ENCODE assay signal across 8 cellular contexts in the genomic region with DNA sequence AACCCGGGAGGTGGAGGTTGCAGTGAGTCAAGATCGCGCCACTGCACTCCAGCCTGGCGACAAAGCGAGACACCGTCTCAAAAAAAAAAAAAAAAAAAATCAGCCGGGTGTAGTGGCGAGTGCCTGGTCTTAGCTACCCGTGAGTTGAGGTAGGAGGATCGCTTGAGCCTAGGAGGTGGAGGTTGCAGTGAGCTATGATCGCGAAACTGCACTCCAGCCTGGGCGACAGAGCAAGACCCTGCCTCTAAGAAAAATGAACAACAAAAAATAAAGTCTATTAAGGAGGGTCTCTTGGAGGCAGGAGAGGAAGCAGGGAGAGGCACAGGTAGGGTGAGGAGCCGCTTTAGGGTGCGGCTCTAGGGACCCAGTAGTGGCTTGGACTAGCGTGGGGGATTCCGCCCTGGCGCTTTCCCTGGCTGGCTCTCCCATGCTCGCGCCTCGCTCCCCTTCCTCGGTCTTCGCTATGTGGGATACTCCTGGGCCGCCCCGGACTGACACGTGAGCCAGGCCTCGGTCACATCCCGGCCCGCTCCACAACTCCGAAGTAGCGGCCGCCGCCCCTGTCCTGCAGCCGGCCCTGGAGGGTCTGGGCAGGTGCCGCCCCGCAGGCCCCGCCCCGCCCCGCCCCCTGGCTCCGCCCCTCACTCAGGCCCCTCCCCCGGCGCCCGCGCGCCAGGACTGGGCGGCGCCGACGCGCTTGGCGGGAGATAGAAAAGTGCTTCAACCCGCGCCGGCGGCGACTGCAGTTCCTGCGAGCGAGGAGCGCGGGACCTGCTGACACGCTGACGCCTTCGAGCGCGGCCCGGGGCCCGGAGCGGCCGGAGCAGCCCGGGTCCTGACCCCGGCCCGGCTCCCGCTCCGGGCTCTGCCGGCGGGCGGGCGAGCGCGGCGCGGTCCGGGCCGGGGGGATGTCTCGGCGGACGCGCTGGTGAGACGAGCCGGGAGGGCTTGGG. TPM values are rescaled to one million over a fixed set of nuclear protein-coding genes. Genes with fewer than 3 reads are reported as not detected.
A peak's percentile ranks its signal among the peaks of the same experiment; 100 is the strongest.
DNase-seq lines count a peak whose midpoint lies in the region; ATAC-seq, FAIRE-seq and TF ChIP-seq lines count a peak whose summit lies in the region.

A gene (plus strand): TSS at position 739 of the 953 bp plus-strand sequence. CDS start 170 bp downstream, at position 909.

- TF ChIP-seq POLR2A in H1 (IDR thresholded peaks at IDR 0.05; ENCODE audit: control extremely low read depth in 1 of 2, low read depth in 2 of 2, low read length in 2 of 2), result peak; percentile 81; a peak in 2 of 3 replicates
- no peak for TF ChIP-seq POLR2A in stomach (IDR thresholded peaks at IDR 0.05)

- H2AFZ ChIP-seq in H1 (ENCODE audit: low read length), result peak within 1 kb of the TSS; percentile 87

- H2BK20ac ChIP-seq in H1 (ENCODE audit: low read length), result no peak within 1 kb of the TSS

- no peak within 1 kb of the TSS for H2BK120ac ChIP-seq in H1 (replicated peaks; ENCODE audit: low read depth, low read length)

- H3K4me2 ChIP-seq in BLaER1 treated with 17β-estradiol and CSF1 and Interleukin-3, amounts not matched to agents 10 nM and 100 nM, result peak within 1 kb of the TSS; percentile 93 to 100 (median 98)
- peak within 1 kb of the TSS; percentile 90 to 96 for H3K4me2 ChIP-seq in H1 (ENCODE audit: insufficient read depth in 1 of 2, low read depth in 2 of 2, low read length in 2 of 2)

- DNase-seq in NCI-H748 treated with DMSO at 0.1 percent for 48 hours (lab: John Stamatoyannopoulos, UW), result peak; percentile 29
- peak; percentile 74 for DNase-seq in activated CD8-positive, alpha-beta T cell treated with anti-CD3 and anti-CD28 coated beads for 36 hours
- peak; percentile 29 to 84 for DNase-seq in H1 (ENCODE audit: low read depth in 1 of 2, low spot score in 2 of 2)
- DNase-seq in myocyte (ENCODE audit: low read depth), result peak; percentile 38
- peak; percentile 66 for DNase-seq in stomach

- H2BK12ac ChIP-seq in H1 (ENCODE audit: low read depth, low read length), result 0 out of 2 replicates have a peak within 1 kb of the TSS, but pooled peaks have one; percentile 7

- H2BK5ac ChIP-seq in H1 (ENCODE audit: low read depth, low read length), result peak within 1 kb of the TSS; percentile 52

- POLR2A ChIA-PET in activated CD8-positive, alpha-beta T cell treated with anti-CD3 and anti-CD28 coated beads for 36 hours (lab: Charles Lee), result interaction anchor here (0.9 to 2.1 kb wide), 5 partner anchors 12 to 209 kb away, joined by 3 to 10 read pairs (median 4); a partner anchor contains a TSS
- POLR2A ChIA-PET in H1 (lab: Charles Lee; ENCODE audit: partially characterized antibody), result interaction anchor here (0.6 to 2.2 kb wide), 15 partner anchors 12 to 215 kb away, joined by 3 to 9 read pairs (median 4); a partner anchor contains a TSS

- peak; percentile 77 for ATAC-seq in GM19035 (IDR thresholded peaks at IDR 0.05; ENCODE audit: unreplicated experiment)
- ATAC-seq in HG03354 (IDR thresholded peaks at IDR 0.05; ENCODE audit: poor library complexity, severe bottlenecking, unreplicated experiment), result peak; percentile 80
- peak; percentile 95 for ATAC-seq in activated CD8-positive, alpha-beta T cell treated with anti-CD3 and anti-CD28 coated beads for 36 hours

- no peaks in the 10 kb centered on the region for H3K9me3 Mint-ChIP-seq in activated CD8-positive, alpha-beta T cell treated with anti-CD3 and anti-CD28 coated beads for 36 hours

- no peak for TF ChIP-seq RAD21 in H1 (IDR thresholded peaks at IDR 0.05 in 1 of 2, conservative IDR thresholded peaks at IDR 0.05 in 1 of 2; ENCODE audit: low read depth in 2 of 2, low read length in 2 of 2)

- H3K18ac ChIP-seq in H1 (ENCODE audit: extremely low read depth, low read length), result peak within 1 kb of the TSS; percentile 71

- peak within 1 kb of the TSS; percentile 77 for H3K56ac ChIP-seq in H1 (replicated peaks; ENCODE audit: insufficient read length, low read depth, low read length)

- CTCF ChIA-PET in activated CD8-positive, alpha-beta T cell treated with anti-CD3 and anti-CD28 coated beads for 36 hours (lab: Charles Lee), result interaction anchor here (1.6 kb wide), 1 partner anchor 7 kb away, joined by 6 read pairs; no protein-coding TSS in a partner anchor
- CTCF ChIA-PET in H1 (lab: Charles Lee; ENCODE audit: partially characterized antibody), result no interaction called here

- H3K36me3 Mint-ChIP-seq in activated CD8-positive, alpha-beta T cell treated with anti-CD3 and anti-CD28 coated beads for 36 hours (ENCODE audit: low read depth), result peaks cover 17% of the 10 kb centered on the region

- no peak for TF ChIP-seq CTCF in activated CD8-positive, alpha-beta T cell treated with anti-CD3 and anti-CD28 coated beads for 36 hours (IDR thresholded peaks at IDR 0.05)
- TF ChIP-seq CTCF in H1 (IDR thresholded peaks at IDR 0.05; ENCODE audit: control extremely low read depth in 1 of 3, insufficient read depth in 1 of 3, low read depth in 1 of 3, low read length in 3 of 3) (no peak), stomach (IDR thresholded peaks at IDR 0.05) (no peak)

- peak within 1 kb of the TSS; percentile 88 for H3K27ac Mint-ChIP-seq in activated CD8-positive, alpha-beta T cell treated with anti-CD3 and anti-CD28 coated beads for 36 hours

- H3K79me1 ChIP-seq in H1 (ENCODE audit: low read depth, low read length), result peaks cover 3% of the 10 kb centered on the region

- 18% methylated on average over 45 of the region's 90 CpGs; no CpG with 5 or more reads in 1 of the 2 experiments for WGBS in H1 (ENCODE audit: extremely low coverage in 1 of 2, insufficient coverage in 1 of 2, insufficient read length in 1 of 2, insufficient replicate concordance in 2 of 2, low coverage in 1 of 2, low lambda C conversion rate in 2 of 2, missing lambda C conversion rate in 1 of 2), 2 experiments
- 9 to 38% (median 12%) methylated on average over 18 to 90 of the region's 90 CpGs for WGBS in stomach, 5 donors

- H3K4me1 Mint-ChIP-seq in activated CD8-positive, alpha-beta T cell treated with anti-CD3 and anti-CD28 coated beads for 36 hours (ENCODE audit: low read depth), result peaks cover 10% of the 10 kb centered on the region

- H3K36me3 ChIP-seq in BLaER1 treated with 17β-estradiol and CSF1 and Interleukin-3, amounts not matched to agents 10 nM and 100 nM, result peaks cover 0 to 34% (median 22%) of the 10 kb centered on the region in 11 experiments; a peak in 14 of 22 replicates
- peaks cover 0 to 6% (median 2%) of the 10 kb centered on the region in 4 experiments; a peak in 4 of 8 replicates for H3K36me3 ChIP-seq in H1 (ENCODE audit: control insufficient read depth in 2 of 4, insufficient read depth in 4 of 4, low read length in 3 of 4)
- no peaks in the 10 kb centered on the region for H3K36me3 ChIP-seq in stomach

- H3K9me3 ChIP-seq in BLaER1 treated with 17β-estradiol and CSF1 and Interleukin-3, amounts not matched to agents 10 nM and 100 nM (replicated peaks in 1 of 11), result no peaks in the 10 kb centered on the region
- H3K9me3 ChIP-seq in H1 (ENCODE audit: insufficient read depth in 2 of 2, low read depth in 1 of 2, low read length in 1 of 2), result no peaks in the 10 kb centered on the region
- H3K9me3 ChIP-seq in stomach, result no peaks in the 10 kb centered on the region

- FAIRE-seq in H1 (lab: Jason Lieb, UNC), result no peak

- H3K4me3 ChIP-seq in BLaER1 treated with 17β-estradiol and CSF1 and Interleukin-3, amounts not matched to agents 10 nM and 100 nM, result peak within 1 kb of the TSS; percentile 56 to 74 (median 69)
- peak within 1 kb of the TSS; percentile 81 to 89 (median 86) for H3K4me3 ChIP-seq in H1 (ENCODE audit: extremely low read depth in 1 of 4, insufficient read depth in 2 of 4, low read depth in 3 of 4, low read length in 4 of 4)
- H3K4me3 ChIP-seq in stomach, result peak within 1 kb of the TSS; percentile 27 to 58 (median 45)

- TF ChIP-seq EP300 in H1 (IDR thresholded peaks at IDR 0.05; ENCODE audit: borderline replicate concordance in 1 of 2, low read depth in 2 of 2, low read length in 2 of 2) (no peak), stomach (IDR thresholded peaks at IDR 0.05) (no peak)

- no peak within 1 kb of the TSS; the same call in 1 of the 2 replicates for H2AK5ac ChIP-seq in H1 (ENCODE audit: low read depth, low read length)

- peaks cover 0 to 35% of the 10 kb centered on the region in 2 experiments for H3K79me2 ChIP-seq in H1 (ENCODE audit: control insufficient read depth in 1 of 2, insufficient read depth in 2 of 2, low read length in 2 of 2)

- no peak within 1 kb of the TSS for H2BK15ac ChIP-seq in H1 (ENCODE audit: low read length)

- H3K23me2 ChIP-seq in H1 (ENCODE audit: low read depth, low read length), result peaks cover 6% of the 10 kb centered on the region; the same call in 1 of the 2 replicates

- H3K9ac ChIP-seq in BLaER1 treated with 17β-estradiol and CSF1 and Interleukin-3, amounts not matched to agents 10 nM and 100 nM, result peak within 1 kb of the TSS; percentile 53 to 90 (median 85); a peak in 20 of 22 replicates
- H3K9ac ChIP-seq in H1 (replicated peaks in 1 of 4; ENCODE audit: extremely low read depth in 1 of 4, low read depth in 3 of 4, low read length in 3 of 4), result peak within 1 kb of the TSS; percentile 82 to 88 (median 88)

- no peak within 1 kb of the TSS for H3K14ac ChIP-seq in H1 (ENCODE audit: insufficient read length)

- no peak within 1 kb of the TSS for H3K4ac ChIP-seq in H1 (replicated peaks; ENCODE audit: insufficient read length, low read depth, low read length)

- peak within 1 kb of the TSS in 9 of 11 experiments; percentile 64 to 93 (median 89); a peak in 18 of 22 replicates for H3K27ac ChIP-seq in BLaER1 treated with 17β-estradiol and CSF1 and Interleukin-3, amounts not matched to agents 10 nM and 100 nM
- H3K27ac ChIP-seq in H1 (ENCODE audit: low read depth, low read length) (peak within 1 kb of the TSS; percentile 77), stomach (peak within 1 kb of the TSS in 1 of 5 donors; percentile 37)

- peak within 1 kb of the TSS; percentile 61 for H4K5ac ChIP-seq in H1 (ENCODE audit: insufficient read length, low read depth, low read length)

- H3K4me3 Mint-ChIP-seq in activated CD8-positive, alpha-beta T cell treated with anti-CD3 and anti-CD28 coated beads for 36 hours, result peak within 1 kb of the TSS; percentile 81

- peaks cover 0 to 14% (median 0%) of the 10 kb centered on the region in 11 experiments; a peak in 3 of 22 replicates for H3K27me3 ChIP-seq in BLaER1 treated with 17β-estradiol and CSF1 and Interleukin-3, amounts not matched to agents 10 nM and 100 nM
- H3K27me3 ChIP-seq in H1 (replicated peaks in 1 of 4; ENCODE audit: control insufficient read depth in 3 of 4, extremely low read depth in 1 of 4, insufficient read depth in 3 of 4, low read length in 3 of 4), result peaks cover 0 to 8% (median 3%) of the 10 kb centered on the region in 4 experiments; a peak in 3 of 7 replicates
- peaks cover 12 to 61% (median 24%) of the 10 kb centered on the region in 3 donors for H3K27me3 ChIP-seq in stomach

- H3K23ac ChIP-seq in H1 (ENCODE audit: insufficient read length), result no peak within 1 kb of the TSS

- peaks cover 11% of the 10 kb centered on the region for H3K27me3 Mint-ChIP-seq in activated CD8-positive, alpha-beta T cell treated with anti-CD3 and anti-CD28 coated beads for 36 hours

- H4K8ac ChIP-seq in H1 (ENCODE audit: extremely low read depth, insufficient read depth, low read length), result peak within 1 kb of the TSS; percentile 98

- H3K4me1 ChIP-seq in BLaER1 treated with 17β-estradiol and CSF1 and Interleukin-3, amounts not matched to agents 10 nM and 100 nM, result peaks cover 20 to 34% (median 29%) of the 10 kb centered on the region in 10 experiments
- H3K4me1 ChIP-seq in H1 (replicated peaks in 1 of 4; ENCODE audit: control insufficient read depth in 3 of 4, insufficient read depth in 4 of 4, low read length in 3 of 4) (peaks cover 0 to 4% (median 0%) of the 10 kb centered on the region in 4 experiments; a peak in 3 of 7 replicates), stomach (peaks cover 11 to 25% (median 16%) of the 10 kb centered on the region in 4 donors)

- H4K20me1 ChIP-seq in BLaER1 treated with 17β-estradiol and CSF1 and Interleukin-3, amounts not matched to agents 10 nM and 100 nM, result peaks cover 0 to 42% (median 28%) of the 10 kb centered on the region in 11 experiments; a peak in 15 of 22 replicates
- H4K20me1 ChIP-seq in H1 (replicated peaks in 1 of 2; ENCODE audit: control insufficient read depth in 1 of 2, insufficient read depth in 2 of 2, low read length in 2 of 2), result peaks cover 0 to 4% of the 10 kb centered on the region in 2 experiments

- intact Hi-C loops in activated CD8-positive, alpha-beta T cell treated with anti-CD3 and anti-CD28 coated beads for 36 hours (cut with micrococcal nuclease), result no loop called here
- intact Hi-C loops in stomach (cut with DNase I; ENCODE audit: low total_unique reads), result no loop called here

- peak within 1 kb of the TSS; percentile 90 for H4K91ac ChIP-seq in H1 (replicated peaks; ENCODE audit: insufficient read length, low read length)

RNA-seq across cellular contexts. Expression of the gene that starts here (rescaled TPM):
- total RNA-seq in activated CD8-positive, alpha-beta T cell treated with anti-CD3 and anti-CD28 coated beads for 36 hours, result 10 to 100 TPM; 93.6 to 96.4 TPM
- 207 and 208 TPM in 2 replicates for total RNA-seq in H1 (2021; fragmentation: NEBNext Ultra II Directional; extraction: Animal tissue kit (Norgen Biotek cat#: 25700))
- polyA plus RNA-seq in H1 (2011; rRNA removed) (75.3 and 95.5 TPM in 2 replicates), stomach (1 to 10 TPM; 4.1 to 9.5 (median 6.4) TPM)
- polyA plus RNA-seq in H1 (2011; cell fraction: cytosol; rRNA removed), result 55.9 TPM
- polyA plus RNA-seq in H1 (2011; cell fraction: nucleus; rRNA removed), result 81.3 TPM
- 129 to 197 TPM (median 194 TPM) in 4 replicates for polyA plus RNA-seq in H1 (2012, experiment 1 of 2)
- 204 TPM for polyA plus RNA-seq in H1 (2012, experiment 2 of 2)
- polyA plus RNA-seq in H1 (2013, experiment 1 of 2), result 137 TPM
- 139 TPM for polyA plus RNA-seq in H1 (2013, experiment 2 of 2)
- polyA minus RNA-seq in H1 (2011; rRNA and poly(A)+ RNA removed), result 65.2 and 67.6 TPM in 2 replicates
- 78.1 TPM for polyA minus RNA-seq in H1 (2011; cell fraction: cytosol; rRNA and poly(A)+ RNA removed)
- polyA minus RNA-seq in H1 (2011; cell fraction: nucleus; rRNA and poly(A)+ RNA removed), result 41.5 TPM
- total RNA-seq in myocyte (0.16 and 0.21 TPM in 2 replicates), stomach (10 to 100 TPM in 1 of 5 donors, 1 to 10 TPM in 4; 4.3 to 25.1 (median 5.8) TPM)
- polyA plus RNA-seq in myocyte (2012), result 0.16 TPM

Comparison
In these comparisons a context has a peak if more than half of its experiments do, and no peak if none do; other contexts are left out.
1. RNA of the gene that starts here (polyA plus RNA-seq): 55.9 to 204 TPM in H1; 4.1 to 9.5 TPM in stomach; every median in the first group is over 4 times any median in the second.
2. Peak in DNase-seq in myocyte; RNA of the gene not detected or under 1 TPM.
3. POLR2A ChIP-seq: peak in H1 (2 of 2); none in stomach (0 of 4).
4. Peak in every context shown above with its lines, with median percentiles within 50 percentile points of each other: H3K4me3 ChIP-seq, ATAC-seq and DNase-seq.